Comparison of ENCODE assay signal across 22 cellular contexts in the genomic region with DNA sequence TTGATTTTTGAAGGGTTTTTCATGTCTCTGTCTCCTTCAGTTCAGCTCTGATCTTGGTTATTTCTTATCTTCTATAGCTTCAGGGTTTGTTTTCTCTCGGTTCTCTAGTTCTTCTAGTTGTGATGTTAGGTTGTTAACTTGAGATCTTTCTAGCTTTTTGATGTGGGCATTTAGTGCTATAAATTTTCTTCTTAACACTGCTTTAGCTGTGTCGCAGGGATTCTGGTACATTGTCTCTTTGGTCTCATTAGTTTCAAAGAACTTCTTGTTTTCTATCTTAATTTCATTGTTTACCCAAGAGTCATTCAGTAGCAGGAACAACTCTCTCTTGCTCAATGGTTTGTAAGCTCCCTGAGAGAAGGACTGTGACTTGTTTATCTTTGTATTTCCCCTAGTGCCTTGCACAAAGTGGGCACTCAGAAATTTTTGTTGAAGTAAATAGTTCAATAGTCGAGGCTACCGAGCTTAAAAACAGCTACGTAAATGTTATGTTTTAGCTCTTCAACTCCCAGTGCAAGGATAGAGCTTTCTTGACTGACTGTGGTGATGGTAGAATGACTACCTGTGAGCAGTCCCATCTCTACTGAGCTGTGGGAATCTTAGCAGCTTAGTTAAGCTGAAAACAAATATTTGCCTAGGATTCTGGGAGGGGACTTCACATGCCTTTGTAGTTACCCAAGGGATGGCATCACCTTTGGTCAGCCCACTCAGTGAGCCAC.
"Had no signal": no experiment of that assay in that cellular context is flagged by ENCODE, and none has a peak within 500 bp of the region (broad histone marks: within the 10 kb centered on the region; RNA-seq: fewer than 3 reads in every experiment).

No MANE protein-coding gene starts in this region.

- H3K9me3 ChIP-seq: suprapubic skin, transverse colon, uterus had no signal

- H3K27me3 ChIP-seq: brain microvascular endothelial cell, suprapubic skin, transverse colon, uterus had no signal

- DNase-seq: activated B cell treated with CpG ODN at 0.5 μM for 24 hours; activated CD4-positive, alpha-beta T cell treated with anti-CD3 and anti-CD28 coated beads for 48 hours; activated CD8-positive, alpha-beta memory T cell treated with anti-CD3 and anti-CD28 coated beads, Interleukin-2, amount 50 U/mL, for 4 hours; activated CD8-positive, alpha-beta T cell treated with anti-CD3 and anti-CD28 coated beads for 36 hours; activated naive CD4-positive, alpha-beta T cell treated with anti-CD3 and anti-CD28 coated beads for 36 hours; activated T-cell treated with anti-CD3 and anti-CD28 coated beads, Interleukin-2, amount 50 U/mL, for 4 hours; anterior cingulate cortex; brain microvascular endothelial cell; kidney glomerular epithelial cell; occipital lobe; posterior cingulate gyrus; stimulated activated CD4-positive, alpha-beta T cell treated with anti-CD3 and anti-CD28 coated beads, Interleukin-12 subunit alpha, Interleukin-12 subunit beta, amount 100 ng/mL, for 4 hours; stimulated activated CD4-positive, alpha-beta T cell treated with anti-CD3 and anti-CD28 coated beads, Interleukin-1b, Interleukin-23, amount 100 ng/mL, for 48 hours; stimulated activated naive CD8-positive, alpha-beta T cell treated with anti-CD3 and anti-CD28 coated beads, Interleukin-15, amount 100 ng/mL, for 72 hours; T-helper 1 cell; T-helper 9 cell; transverse colon; uterus had no signal

- H3K27ac ChIP-seq: brain microvascular endothelial cell, coronary artery, suprapubic skin, transverse colon, uterus had no signal

- FAIRE-seq: frontal cortex had no signal

- H3K4me3 ChIP-seq: coronary artery, suprapubic skin, transverse colon, uterus had no signal

- ATAC-seq: activated CD8-positive, alpha-beta T cell treated with anti-CD3 and anti-CD28 coated beads for 36 hours; activated T-cell treated with anti-CD3 and anti-CD28 coated beads, Interleukin-2, amount 50 U/mL, for 4 hours; natural killer cell treated with Interleukin-12 subunit alpha and Interleukin-12 subunit beta and Interleukin-15 and Interleukin-18, amount 100 ng/mL, for 72 hours; stimulated activated naive CD8-positive, alpha-beta T cell treated with anti-CD3 and anti-CD28 coated beads, Interleukin-15, amount 100 ng/mL, for 72 hours had no signal

- H3K4me1 ChIP-seq: suprapubic skin, transverse colon, uterus had no signal

- H3K36me3 ChIP-seq: brain microvascular endothelial cell, suprapubic skin, transverse colon, uterus had no signal
